In the genomic region with DNA sequence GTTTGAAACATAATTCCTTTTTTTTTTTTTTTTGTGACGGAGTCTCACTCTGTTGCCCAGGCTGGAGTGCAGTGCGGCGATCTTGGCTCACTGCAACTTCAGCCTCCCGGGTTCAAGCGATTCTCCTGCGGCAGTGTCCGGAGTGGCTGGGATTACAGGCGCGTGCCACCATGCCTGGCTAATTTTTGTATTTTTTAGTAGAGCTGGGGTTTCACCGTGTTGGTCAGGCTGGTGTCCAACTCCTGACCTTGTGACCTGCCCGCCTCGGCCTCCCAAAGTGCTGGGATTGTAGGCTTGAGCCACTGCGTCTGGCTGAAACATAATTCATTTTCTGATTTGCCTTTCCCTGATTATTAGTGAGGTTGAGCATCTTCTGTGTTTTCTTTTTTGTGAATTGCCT, we compare ENCODE assay signal across 1 cellular context.
TF ChIP-seq lines count a peak whose summit lies in the region.

No MANE protein-coding gene starts in this region.

TF ChIP-seq in HepG2, 621 proteins besides CTCF, POLR2A, EP300 and RAD21:
- TF ChIP-seq ZBTB38 (CRISPR knock-in tag; IDR thresholded peaks at IDR 0.05) = peak; percentile 53; the same call in 1 of the 2 replicates
TF ChIP-seq in HepG2: peak in this region for 1; not testable (repeated sequence) for 620.
